ENCODE assay signal across 8 cellular contexts in genomic region chr9:21558627-21559401, GRCh38.
A peak's percentile ranks its signal among the peaks of the same experiment; 100 is the strongest.
DNase-seq lines count a peak whose midpoint lies in the region; ATAC-seq and TF ChIP-seq lines count a peak whose summit lies in the region.

No MANE protein-coding gene starts in this region.

- intact Hi-C loops in CD4-positive, alpha-beta memory T cell (cut with micrococcal nuclease): loop anchor here (2.0 to 10.0 kb wide), 5 partner anchors 20 to 228 kb away; no protein-coding TSS in a partner anchor
- intact Hi-C loops in PC-9 (cut with micrococcal nuclease; ENCODE audit: unreplicated experiment): loop anchor here (2.0 to 10.0 kb wide), 4 partner anchors 33 to 234 kb away; no protein-coding TSS in a partner anchor

- no peaks in the 10 kb centered on the region for H3K9me3 ChIP-seq in CD4-positive, alpha-beta memory T cell (ENCODE audit: control insufficient read depth in 1 of 2, low read length in 2 of 2)
- no peaks in the 10 kb centered on the region for H3K9me3 ChIP-seq in PC-9 (ENCODE audit: insufficient read depth, low read depth)
- H3K9me3 ChIP-seq in effector memory CD4-positive, alpha-beta T cell (ENCODE audit: control insufficient read depth, low read length): no peaks in the 10 kb centered on the region
- no peaks in the 10 kb centered on the region for H3K9me3 ChIP-seq in SJCRH30 (replicated peaks)

- peaks cover 11% of the 10 kb centered on the region for H4K20me1 ChIP-seq in PC-9 (ENCODE audit: insufficient read depth)

- H3K36me3 ChIP-seq in CD4-positive, alpha-beta memory T cell (ENCODE audit: insufficient read depth, low read length): no peaks in the 10 kb centered on the region
- H3K36me3 ChIP-seq in PC-9 (ENCODE audit: low read depth): no peaks in the 10 kb centered on the region
- H3K36me3 ChIP-seq in effector memory CD4-positive, alpha-beta T cell (ENCODE audit: control insufficient read depth, insufficient read depth, low read length): no peaks in the 10 kb centered on the region
- H3K36me3 ChIP-seq in SJCRH30: no peaks in the 10 kb centered on the region

- H3K9me3 Mint-ChIP-seq in CD4-positive, alpha-beta memory T cell: peaks cover 0 to 2% (median 0%) of the 10 kb centered on the region in 8 donors
- no peaks in the 10 kb centered on the region for H3K9me3 Mint-ChIP-seq in natural killer cell treated with Interleukin-12 subunit alpha and Interleukin-12 subunit beta and Interleukin-15 and Interleukin-18, amount 100 ng/mL, for 72 hours

- peak overlapping the region in 6 of 7 donors; percentile 9 to 88 (median 84) for H3K27ac Mint-ChIP-seq in CD4-positive, alpha-beta memory T cell
- no peak overlapping the region for H3K27ac Mint-ChIP-seq in natural killer cell treated with Interleukin-12 subunit alpha and Interleukin-12 subunit beta and Interleukin-15 and Interleukin-18, amount 100 ng/mL, for 72 hours

- BruUV-seq in PC-9 (replicated peaks; lab: Mats Ljungman, UMichigan): TSS peak; percentile 60

- peak overlapping the region; percentile 92 for H3K4me2 ChIP-seq in PC-9

- H3K9me2 ChIP-seq in PC-9 (ENCODE audit: insufficient read depth): no peaks in the 10 kb centered on the region

- peaks cover 0 to 4% of the 10 kb centered on the region in 2 donors for H3K36me3 Mint-ChIP-seq in CD4-positive, alpha-beta memory T cell
- H3K36me3 Mint-ChIP-seq in natural killer cell treated with Interleukin-12 subunit alpha and Interleukin-12 subunit beta and Interleukin-15 and Interleukin-18, amount 100 ng/mL, for 72 hours: no peaks in the 10 kb centered on the region

- peaks cover 10 to 19% (median 15%) of the 10 kb centered on the region in 4 donors for H3K4me1 Mint-ChIP-seq in CD4-positive, alpha-beta memory T cell
- peaks cover 9 to 13% of the 10 kb centered on the region in 2 donors for H3K4me1 Mint-ChIP-seq in natural killer cell treated with Interleukin-12 subunit alpha and Interleukin-12 subunit beta and Interleukin-15 and Interleukin-18, amount 100 ng/mL, for 72 hours (ENCODE audit: low read depth in 2 of 2)

- H3K4me1 ChIP-seq in CD4-positive, alpha-beta memory T cell (ENCODE audit: insufficient read depth, low read length): peaks cover 16% of the 10 kb centered on the region
- peaks cover 9% of the 10 kb centered on the region; the same call in 1 of the 2 replicates for H3K4me1 ChIP-seq in PC-9 (replicated peaks; ENCODE audit: insufficient read depth)
- peaks cover 4% of the 10 kb centered on the region for H3K4me1 ChIP-seq in effector memory CD4-positive, alpha-beta T cell (ENCODE audit: control insufficient read depth, insufficient read depth, low read length, poor library complexity, severe bottlenecking)
- no peaks in the 10 kb centered on the region for H3K4me1 ChIP-seq in SJCRH30

- no peak overlapping the region for H3K27ac ChIP-seq in CD4-positive, alpha-beta memory T cell (ENCODE audit: low read depth, low read length)
- peak overlapping the region; percentile 77 for H3K27ac ChIP-seq in PC-9
- no peak overlapping the region for H3K27ac ChIP-seq in effector memory CD4-positive, alpha-beta T cell (ENCODE audit: insufficient read depth, low read length, poor library complexity, severe bottlenecking)
- no peak overlapping the region for H3K27ac ChIP-seq in SJCRH30

- H3K27me3 Mint-ChIP-seq in CD4-positive, alpha-beta memory T cell: peaks cover 22% of the 10 kb centered on the region in 2 donors
- peaks cover 30 to 53% of the 10 kb centered on the region in 2 donors for H3K27me3 Mint-ChIP-seq in natural killer cell treated with Interleukin-12 subunit alpha and Interleukin-12 subunit beta and Interleukin-15 and Interleukin-18, amount 100 ng/mL, for 72 hours

- H2AFZ ChIP-seq in PC-9: peak overlapping the region; percentile 79

- POLR2A ChIA-PET in CD4-positive, alpha-beta memory T cell (lab: Charles Lee; ENCODE audit: partially characterized antibody): interaction anchor here (0.6 to 2.0 kb wide), 3 partner anchors 15 to 20 kb away, joined by 4 to 12 read pairs (median 5); no protein-coding TSS in a partner anchor
- POLR2A ChIA-PET in PC-9 (lab: Charles Lee; ENCODE audit: unreplicated experiment): no interaction called here

- peak; percentile 19 for ATAC-seq in GM21423 (IDR thresholded peaks at IDR 0.05; ENCODE audit: unreplicated experiment)
- peak; percentile 36 to 44 for ATAC-seq in natural killer cell treated with Interleukin-12 subunit alpha and Interleukin-12 subunit beta and Interleukin-15 and Interleukin-18, amount 100 ng/mL, for 72 hours

- H3K4me3 Mint-ChIP-seq in CD4-positive, alpha-beta memory T cell: peak overlapping the region; percentile 91 to 97 (median 96)
- peak overlapping the region; percentile 83 for H3K4me3 Mint-ChIP-seq in natural killer cell treated with Interleukin-12 subunit alpha and Interleukin-12 subunit beta and Interleukin-15 and Interleukin-18, amount 100 ng/mL, for 72 hours

- peaks cover 7% of the 10 kb centered on the region; the same call in 1 of the 2 replicates for H3F3A ChIP-seq in PC-9 (ENCODE audit: insufficient read depth, low read depth)

- H3K27me3 ChIP-seq in CD4-positive, alpha-beta memory T cell (ENCODE audit: insufficient read depth, low read length): peaks cover 32% of the 10 kb centered on the region
- H3K27me3 ChIP-seq in PC-9 (ENCODE audit: insufficient read depth, low read depth) (no peaks in the 10 kb centered on the region), SJCRH30 (no peaks in the 10 kb centered on the region)
- peaks cover 16% of the 10 kb centered on the region for H3K27me3 ChIP-seq in effector memory CD4-positive, alpha-beta T cell (replicated peaks; ENCODE audit: control insufficient read depth, insufficient read depth, low read length, poor library complexity, severe bottlenecking)

- peaks cover 57% of the 10 kb centered on the region for H3K79me2 ChIP-seq in PC-9 (ENCODE audit: low read depth)

- peak overlapping the region; percentile 30 to 59 for H3K4me3 ChIP-seq in CD4-positive, alpha-beta memory T cell (ENCODE audit: low read length in 2 of 2)
- H3K4me3 ChIP-seq in PC-9 (peak overlapping the region; percentile 80), SJCRH30 (no peak overlapping the region)
- H3K4me3 ChIP-seq in effector memory CD4-positive, alpha-beta T cell (ENCODE audit: insufficient read depth, low read depth, low read length, poor library complexity, severe bottlenecking): peak overlapping the region; percentile 75

- CTCF ChIA-PET in CD4-positive, alpha-beta memory T cell (lab: Charles Lee; ENCODE audit: partially characterized antibody): interaction anchor here (0.6 to 2.4 kb wide), 15 partner anchors 9 to 323 kb away, joined by 3 to 8 read pairs (median 3); no protein-coding TSS in a partner anchor
- CTCF ChIA-PET in PC-9 (lab: Charles Lee): no interaction called here

- peak in 3 of 5 donors; percentile 20 to 28 (median 22) for DNase-seq in CD4-positive, alpha-beta memory T cell
- DNase-seq in PC-9 (no peak), SKM-1 (lab: John Stamatoyannopoulos, UW; ENCODE audit: unreplicated experiment) (no peak), A172 (ENCODE audit: low spot score) (no peak), SJCRH30 (no peak)
- DNase-seq in effector memory CD4-positive, alpha-beta T cell: no peak
- DNase-seq in natural killer cell treated with Interleukin-12 subunit alpha and Interleukin-12 subunit beta and Interleukin-15 and Interleukin-18, amount 100 ng/mL, for 72 hours (ENCODE audit: low spot score): no peak

- TF ChIP-seq CTCF in PC-9 (conservative IDR thresholded peaks at IDR 0.05): no peak

Comparison
In these comparisons a context has a peak if more than half of its experiments do, and no peak if none do; other contexts are left out.
1. DNase-seq: peak in CD4-positive, alpha-beta memory T cell (3 of 5); none in PC-9 (0 of 2), effector memory CD4-positive, alpha-beta T cell (0 of 3), natural killer cell treated with Interleukin-12 subunit alpha and Interleukin-12 subunit beta and Interleukin-15 and Interleukin-18, amount 100 ng/mL, for 72 hours (single experiment), SKM-1 (single experiment), A172 (single experiment) and SJCRH30 (0 of 2).
2. H3K27ac Mint-ChIP-seq: peak in CD4-positive, alpha-beta memory T cell (6 of 7); none in natural killer cell treated with Interleukin-12 subunit alpha and Interleukin-12 subunit beta and Interleukin-15 and Interleukin-18, amount 100 ng/mL, for 72 hours (0 of 2).